In the genomic region with DNA sequence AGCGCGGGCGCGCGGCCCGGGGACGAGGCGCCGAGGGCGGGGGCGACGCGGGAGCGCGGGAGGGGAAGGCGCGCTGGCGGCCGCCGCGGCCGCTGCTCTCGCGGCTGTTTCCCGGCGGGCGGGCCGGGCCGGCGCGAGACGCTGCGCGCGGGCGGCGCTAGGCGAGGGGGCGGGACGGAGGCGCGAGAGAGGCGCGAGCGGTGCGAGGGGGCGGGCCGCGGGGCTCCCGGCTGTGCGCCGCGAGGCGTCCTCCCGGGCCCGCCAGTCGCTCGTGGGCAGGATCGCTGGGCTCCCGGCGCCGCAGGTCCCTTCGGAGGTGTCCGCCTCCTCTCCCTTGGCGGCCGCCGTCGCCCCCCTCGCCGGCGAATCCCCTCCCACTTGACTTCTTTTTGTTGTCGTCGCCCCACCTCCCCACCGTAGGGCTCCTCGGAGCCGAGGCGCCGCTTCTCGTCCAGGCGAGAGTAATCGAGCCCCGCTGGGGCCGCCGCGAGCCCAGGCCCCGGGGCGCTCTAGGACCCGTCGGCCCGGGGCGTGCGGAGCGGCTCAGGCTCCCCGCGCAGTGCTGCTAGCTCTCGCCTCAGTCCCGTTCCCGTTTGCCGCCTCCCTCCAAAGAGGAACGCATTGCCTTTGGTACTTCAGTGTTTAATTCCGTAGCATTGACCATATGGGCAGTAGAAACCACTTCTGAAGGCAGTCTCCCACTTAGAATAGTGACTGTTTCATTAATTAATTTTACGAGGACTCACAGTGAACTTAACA, we compare ENCODE assay signal across 8 cellular contexts. TPM values are rescaled to one million over a fixed set of nuclear protein-coding genes. Genes with fewer than 3 reads are reported as not detected.
A peak's percentile ranks its signal among the peaks of the same experiment; 100 is the strongest.
DNase-seq lines count a peak whose midpoint lies in the region; ATAC-seq and TF ChIP-seq lines count a peak whose summit lies in the region.

Gene RANBP9 (minus strand): TSS at position 110 of the 759 bp plus-strand sequence. CDS start 330 bp downstream, outside the sequence.

- ATAC-seq in GM19025 (IDR thresholded peaks at IDR 0.05; ENCODE audit: low read depth, unreplicated experiment) (peak; percentile 80), HG03280 (IDR thresholded peaks at IDR 0.05; ENCODE audit: unreplicated experiment) (peak; percentile 78)

- TF ChIP-seq CTCF in AG10803 (conservative IDR thresholded peaks at IDR 0.05; ENCODE audit: low read length) (no peak), kidney epithelial cell (IDR thresholded peaks at IDR 0.05; ENCODE audit: insufficient read depth, low read length, poor library complexity, severe bottlenecking) (no peak)

- H3K4me3 ChIP-seq in AG10803 (ENCODE audit: low read length) (peak within 1 kb of the TSS; percentile 89), kidney epithelial cell (ENCODE audit: low read depth, low read length) (peak within 1 kb of the TSS; percentile 91)

- H3K27me3 ChIP-seq in kidney epithelial cell (ENCODE audit: control insufficient read depth, insufficient read depth, low read length), result no peaks in the 10 kb centered on the region

- DNase-seq in AG10803 (ENCODE audit: low read depth), result peak; percentile 92
- DNase-seq in NCI-H345 treated with DMSO at 0.1 percent for 48 hours (lab: John Stamatoyannopoulos, UW; ENCODE audit: unreplicated experiment), result peak; percentile 52
- DNase-seq in activated CD4-positive, alpha-beta T cell treated with anti-CD3 and anti-CD28 coated beads for 1 hour, result peak; percentile 80
- peak; percentile 85 for DNase-seq in cerebellum (ENCODE audit: low spot score)
- DNase-seq in kidney epithelial cell (ENCODE audit: low read depth), result peak; percentile 52
- peak; percentile 78 to 80 for DNase-seq in stimulated activated CD4-positive, alpha-beta T cell treated with anti-CD3 and anti-CD28 coated beads, Interleukin-15, amount 100 ng/mL, for 48 hours (ENCODE audit: low read depth in 2 of 2)

- no peaks in the 10 kb centered on the region for H3K36me3 ChIP-seq in kidney epithelial cell (ENCODE audit: control insufficient read depth, insufficient read depth, low read length)

RNA-seq across cellular contexts. Expression of gene RANBP9, which starts in this region (rescaled TPM):
- total RNA-seq in cerebellum (46.8 TPM), kidney epithelial cell (25.7 and 28.6 TPM in 2 replicates)

Comparison
In these comparisons a context has a peak if more than half of its experiments do, and no peak if none do; other contexts are left out.
1. Peak in every context shown above with its lines: DNase-seq, ATAC-seq and H3K4me3 ChIP-seq.